In genomic region chr1:37006132-37006868, GRCh38 we compare ENCODE assay signal across 24 cellular contexts. TPM values are rescaled to one million over a fixed set of nuclear protein-coding genes. Genes with fewer than 3 reads are reported as not detected.
"Had no signal": no experiment of that assay in that cellular context is flagged by ENCODE, and none has a peak within 500 bp of the region (broad histone marks: within the 10 kb centered on the region; RNA-seq: fewer than 3 reads in every experiment).

No MANE protein-coding gene starts in this region.

- H3K27ac ChIP-seq: coronary artery, gastroesophageal sphincter, ovary, transverse colon, WERI-Rb-1 had no signal

- H3K36me3 Mint-ChIP-seq: activated CD8-positive, alpha-beta memory T cell treated with anti-CD3 and anti-CD28 coated beads, Interleukin-2, amount 10 ng/mL, durations not matched to agents 7 days and 5 days; activated naive CD8-positive, alpha-beta T cell; mesothelial cell of epicardium; naive B cell had no signal

- H3K27me3 ChIP-seq: ovary, transverse colon had no signal

- H3K36me3 ChIP-seq: gastroesophageal sphincter, ovary, transverse colon had no signal

- H3K4me1 ChIP-seq: gastroesophageal sphincter, transverse colon had no signal

- H3K4me3 ChIP-seq: coronary artery, gastroesophageal sphincter, ovary, transverse colon had no signal

- H3K4me3 Mint-ChIP-seq: activated CD4-positive, alpha-beta T cell treated with anti-CD3 and anti-CD28 coated beads, Interleukin-2, amount 10 ng/mL, durations not matched to agents 7 days and 5 days; activated CD8-positive, alpha-beta memory T cell treated with anti-CD3 and anti-CD28 coated beads, Interleukin-2, amount 10 ng/mL, durations not matched to agents 7 days and 5 days; activated CD8-positive, alpha-beta T cell treated with anti-CD3 and anti-CD28 coated beads for 36 hours; activated naive CD8-positive, alpha-beta T cell; effector memory CD8-positive, alpha-beta T cell; mesothelial cell of epicardium; T-helper 17 cell had no signal

- H3K27me3 Mint-ChIP-seq: activated CD4-positive, alpha-beta T cell treated with anti-CD3 and anti-CD28 coated beads, Interleukin-2, amount 10 ng/mL, durations not matched to agents 7 days and 5 days had no signal

- H3K27ac Mint-ChIP-seq: activated CD4-positive, alpha-beta T cell treated with anti-CD3 and anti-CD28 coated beads, Interleukin-2, amount 10 ng/mL, durations not matched to agents 7 days and 5 days; activated CD8-positive, alpha-beta memory T cell treated with anti-CD3 and anti-CD28 coated beads, Interleukin-2, amount 10 ng/mL, durations not matched to agents 7 days and 5 days; activated CD8-positive, alpha-beta T cell treated with anti-CD3 and anti-CD28 coated beads for 36 hours; activated naive CD8-positive, alpha-beta T cell; activated T-helper 2 cell treated with anti-CD3 and anti-CD28 coated beads, Interferon-gamma antibody, Interleukin-2, Interleukin-4, amounts not matched to agents 10 μg/mL and 5 μg/mL and 100 μg/mL, durations not matched to agents 14 hours and 24 hours and 36 hours; effector memory CD8-positive, alpha-beta T cell; mesothelial cell of epicardium; progenitor cell of endocrine pancreas; T-helper 17 cell had no signal

- DNase-seq: activated CD4-positive, alpha-beta T cell treated with anti-CD3 and anti-CD28 coated beads, Interleukin-2, amount 10 ng/mL, durations not matched to agents 7 days and 5 days; activated CD4-positive, CD25-positive, alpha-beta regulatory T cell treated with anti-CD3 and anti-CD28 coated beads, Interleukin-2, amount 50 U/mL, for 72 hours; activated CD8-positive, alpha-beta memory T cell treated with anti-CD3 and anti-CD28 coated beads, Interleukin-2, amount 10 ng/mL, durations not matched to agents 7 days and 5 days; activated CD8-positive, alpha-beta T cell treated with anti-CD3 and anti-CD28 coated beads for 36 hours; activated T-cell treated with anti-CD3 and anti-CD28 coated beads, Interleukin-2, amount 50 U/mL, for 48 hours; anterior cingulate cortex; effector memory CD8-positive, alpha-beta T cell; naive B cell; ovary; stimulated activated CD4-positive, alpha-beta T cell treated with anti-CD3 and anti-CD28 coated beads, Interleukin-2, amount 100 ng/mL, for 48 hours; stimulated activated naive CD4-positive, alpha-beta T cell treated with Interleukin-2 at 50 U/mL for 16 hours; T-helper 17 cell; T1000; transverse colon; WERI-Rb-1 had no signal

- ATAC-seq: activated CD8-positive, alpha-beta memory T cell treated with anti-CD3 and anti-CD28 coated beads, Interleukin-2, amount 10 ng/mL, durations not matched to agents 7 days and 5 days; activated CD8-positive, alpha-beta T cell treated with anti-CD3 and anti-CD28 coated beads for 36 hours; effector memory CD8-positive, alpha-beta T cell; gastroesophageal sphincter; T-helper 17 cell had no signal

- H3K4me1 Mint-ChIP-seq: activated CD4-positive, alpha-beta T cell treated with anti-CD3 and anti-CD28 coated beads, Interleukin-2, amount 10 ng/mL, durations not matched to agents 7 days and 5 days; activated CD8-positive, alpha-beta memory T cell treated with anti-CD3 and anti-CD28 coated beads, Interleukin-2, amount 10 ng/mL, durations not matched to agents 7 days and 5 days; mesothelial cell of epicardium; naive B cell; T-helper 17 cell had no signal

- H3K9me3 ChIP-seq: gastroesophageal sphincter, ovary, transverse colon had no signal

- H3K9me3 Mint-ChIP-seq: activated CD4-positive, alpha-beta T cell treated with anti-CD3 and anti-CD28 coated beads, Interleukin-2, amount 10 ng/mL, durations not matched to agents 7 days and 5 days; activated CD8-positive, alpha-beta T cell treated with anti-CD3 and anti-CD28 coated beads for 36 hours; activated T-helper 2 cell treated with anti-CD3 and anti-CD28 coated beads, Interferon-gamma antibody, Interleukin-2, Interleukin-4, amounts not matched to agents 10 μg/mL and 5 μg/mL and 100 μg/mL, durations not matched to agents 14 hours and 24 hours and 36 hours; effector memory CD8-positive, alpha-beta T cell; mesothelial cell of epicardium; naive B cell had no signal

RNA-seq across cellular contexts. Expression of gene GRIK3, which starts 28.0 kb away (rescaled TPM):
- total RNA-seq: activated CD4-positive, alpha-beta T cell treated with anti-CD3 and anti-CD28 coated beads, Interleukin-2, amount 10 ng/mL, durations not matched to agents 7 days and 5 days; activated CD8-positive, alpha-beta memory T cell treated with anti-CD3 and anti-CD28 coated beads, Interleukin-2, amount 10 ng/mL, durations not matched to agents 7 days and 5 days; activated CD8-positive, alpha-beta T cell treated with anti-CD3 and anti-CD28 coated beads for 36 hours; activated T-helper 2 cell treated with anti-CD3 and anti-CD28 coated beads, Interferon-gamma antibody, Interleukin-2, Interleukin-4, amounts not matched to agents 10 μg/mL and 5 μg/mL and 100 μg/mL, durations not matched to agents 14 hours and 24 hours and 36 hours; endothelial cell of umbilical vein; fibroblast of lung; fibroblast of villous mesenchyme; mesothelial cell of epicardium; T-helper 17 cell had no signal
- polyA plus RNA-seq: endothelial cell of umbilical vein, fibroblast of lung had no signal
